Comparison of ENCODE assay signal across 20 cellular contexts in the genomic region with DNA sequence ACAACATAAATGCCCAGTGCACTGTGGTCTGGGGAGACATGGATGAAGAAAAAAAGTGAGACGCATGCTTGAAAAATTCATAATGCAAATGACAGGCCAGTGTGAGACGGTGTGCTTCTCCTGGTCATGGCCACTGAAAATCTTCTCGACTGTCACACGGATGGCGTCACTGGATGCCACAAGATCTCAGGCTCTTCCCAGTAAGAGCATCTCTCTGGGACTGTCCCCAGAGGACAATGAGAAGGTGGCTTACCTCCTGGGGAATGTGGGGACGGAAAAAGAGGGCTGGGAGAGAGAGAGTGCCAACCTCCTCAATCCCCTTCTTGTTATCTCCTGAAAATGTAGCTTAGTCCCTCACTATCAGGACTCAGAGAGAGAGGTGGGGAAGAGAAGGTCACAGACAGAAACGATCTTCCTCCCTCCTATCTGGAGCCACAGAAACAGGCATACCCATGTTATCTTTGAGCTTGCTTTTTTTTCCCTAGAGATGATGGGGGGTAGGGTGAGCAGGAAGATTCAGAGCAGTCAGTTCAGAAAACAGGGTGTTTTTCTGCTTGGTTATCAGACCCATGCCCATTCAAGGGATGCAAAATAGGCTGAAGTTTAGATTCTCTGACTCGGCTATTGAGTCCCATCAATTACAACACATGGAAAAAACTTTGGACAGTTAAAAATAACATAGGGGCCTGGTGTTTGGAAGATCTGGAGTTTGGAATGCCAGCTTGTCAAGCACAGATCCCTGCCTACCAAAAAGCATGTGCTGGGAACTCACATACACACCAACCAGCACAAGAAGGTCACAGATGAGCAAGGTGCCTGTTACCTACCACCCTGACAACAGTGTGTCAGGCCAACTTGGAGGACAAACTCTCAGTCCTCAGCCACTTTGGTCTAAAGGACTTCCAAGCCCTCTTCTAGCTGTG.
"Had no signal": no experiment of that assay in that cellular context is flagged by ENCODE, and none has a peak within 500 bp of the region (broad histone marks: within the 10 kb centered on the region; RNA-seq: fewer than 3 reads in every experiment).

No MANE protein-coding gene starts in this region.

- H3K27ac ChIP-seq: body of pancreas, epithelial cell of prostate, hepatocyte, left lung, stomach, testis, upper lobe of left lung, WERI-Rb-1 had no signal

- H3K9me3 ChIP-seq: body of pancreas, testis had no signal

- DNase-seq: activated CD4-positive, alpha-beta memory T cell treated with anti-CD3 and anti-CD28 coated beads, Interleukin-2, amount 10 ng/mL, durations not matched to agents 7 days and 5 days; activated gamma-delta T cell; activated naive CD8-positive, alpha-beta T cell treated with anti-CD3 and anti-CD28 coated beads for 36 hours; activated T-cell treated with anti-CD3 and anti-CD28 coated beads, Interleukin-2, amount 50 U/mL, for 48 hours; amygdala; body of pancreas; effector memory CD8-positive, alpha-beta T cell; left lung; nucleus accumbens; stimulated activated CD4-positive, alpha-beta T cell treated with anti-CD3 and anti-CD28 coated beads, Interleukin-2, amount 100 ng/mL, for 24 hours; stomach; testis; upper lobe of left lung; WERI-Rb-1 had no signal

- H3K27me3 Mint-ChIP-seq: activated CD4-positive, alpha-beta memory T cell treated with anti-CD3 and anti-CD28 coated beads, Interleukin-2, amount 10 ng/mL, durations not matched to agents 7 days and 5 days; activated naive CD8-positive, alpha-beta T cell treated with anti-CD3 and anti-CD28 coated beads for 36 hours; memory B cell; natural killer cell treated with Interleukin-12 subunit alpha and Interleukin-12 subunit beta and Interleukin-15 and Interleukin-18, amount 100 ng/mL, for 72 hours had no signal

- H3K4me1 ChIP-seq: body of pancreas, left lung, stomach, testis, upper lobe of left lung had no signal

- H3K4me3 Mint-ChIP-seq: activated CD4-positive, alpha-beta memory T cell treated with anti-CD3 and anti-CD28 coated beads, Interleukin-2, amount 10 ng/mL, durations not matched to agents 7 days and 5 days; activated naive CD8-positive, alpha-beta T cell treated with anti-CD3 and anti-CD28 coated beads for 36 hours; dendritic cell treated with granulocyte-macrophage colony-stimulating factor and Interleukin-4, amounts not matched to agents 40 ng/mL and 50 ng/mL, for 4 days; effector memory CD8-positive, alpha-beta T cell; memory B cell; natural killer cell treated with Interleukin-12 subunit alpha and Interleukin-12 subunit beta and Interleukin-15 and Interleukin-18, amount 100 ng/mL, for 72 hours had no signal

- H2AFZ ChIP-seq: hepatocyte had no signal

- H3K4me3 ChIP-seq: body of pancreas, hepatocyte, left lung, stomach, testis, upper lobe of left lung had no signal

- H3K36me3 ChIP-seq: left lung, stomach, upper lobe of left lung, WERI-Rb-1 had no signal

- H3K79me2 ChIP-seq: hepatocyte had no signal

- ATAC-seq: body of pancreas; effector memory CD8-positive, alpha-beta T cell; left lung; natural killer cell treated with Interleukin-12 subunit alpha and Interleukin-12 subunit beta and Interleukin-15 and Interleukin-18, amount 100 ng/mL, for 72 hours; sciatic nerve had no signal

- H3K27me3 ChIP-seq: body of pancreas, hepatocyte, left lung, stomach, testis, upper lobe of left lung had no signal

- H3K36me3 Mint-ChIP-seq: activated naive CD8-positive, alpha-beta T cell treated with anti-CD3 and anti-CD28 coated beads for 36 hours had no signal

- H3K4me1 Mint-ChIP-seq: activated CD4-positive, alpha-beta memory T cell treated with anti-CD3 and anti-CD28 coated beads, Interleukin-2, amount 10 ng/mL, durations not matched to agents 7 days and 5 days; activated naive CD8-positive, alpha-beta T cell treated with anti-CD3 and anti-CD28 coated beads for 36 hours had no signal

- H3K27ac Mint-ChIP-seq: activated CD4-positive, alpha-beta memory T cell treated with anti-CD3 and anti-CD28 coated beads, Interleukin-2, amount 10 ng/mL, durations not matched to agents 7 days and 5 days; activated naive CD8-positive, alpha-beta T cell treated with anti-CD3 and anti-CD28 coated beads for 36 hours; dendritic cell treated with granulocyte-macrophage colony-stimulating factor and Interleukin-4, amounts not matched to agents 40 ng/mL and 50 ng/mL, for 4 days; effector memory CD8-positive, alpha-beta T cell; memory B cell had no signal

- H3K9me3 Mint-ChIP-seq: effector memory CD8-positive, alpha-beta T cell; natural killer cell treated with Interleukin-12 subunit alpha and Interleukin-12 subunit beta and Interleukin-15 and Interleukin-18, amount 100 ng/mL, for 72 hours had no signal

- H3K4me2 ChIP-seq: hepatocyte had no signal
